17 cellular contexts compared by ENCODE assay signal in the genomic region with DNA sequence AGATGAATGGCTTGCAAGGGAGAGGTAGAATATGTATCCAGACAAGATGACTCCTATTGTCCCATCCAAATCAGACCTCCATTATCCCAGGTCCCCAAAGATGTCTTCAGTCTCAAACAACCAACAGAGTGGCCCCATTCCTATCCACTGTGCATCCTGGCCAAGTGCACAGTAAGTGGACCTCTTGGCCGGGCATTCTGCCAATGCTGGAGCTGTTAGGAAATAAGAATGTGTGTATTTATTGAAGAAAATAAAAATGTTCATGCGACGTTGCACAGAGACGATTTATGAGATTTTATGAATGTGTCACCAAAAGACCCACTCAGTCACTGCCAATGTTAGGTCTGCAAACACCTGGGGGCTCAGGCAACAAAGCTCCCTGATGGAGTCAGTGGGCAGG.
DNase-seq lines count a peak whose midpoint lies in the region; ATAC-seq, FAIRE-seq and TF ChIP-seq lines count a peak whose summit lies in the region.
"Had no signal": no experiment of that assay in that cellular context is flagged by ENCODE, and none has a peak within 500 bp of the region (broad histone marks: within the 10 kb centered on the region; RNA-seq: fewer than 3 reads in every experiment).

No MANE protein-coding gene starts in this region.

- no peaks in the 10 kb centered on the region for H3K36me3 Mint-ChIP-seq in naive thymus-derived CD4-positive, alpha-beta T cell

- H3K36me3 ChIP-seq in body of pancreas (replicated peaks in 1 of 2; ENCODE audit: insufficient read depth in 1 of 2, low read depth in 2 of 2) (no peaks in the 10 kb centered on the region), tibial nerve (no peaks in the 10 kb centered on the region)
- H3K36me3 ChIP-seq in naive thymus-derived CD4-positive, alpha-beta T cell (ENCODE audit: control insufficient read depth in 2 of 3, insufficient read depth in 3 of 3, low read length in 3 of 3), result no peaks in the 10 kb centered on the region
- H3K36me3 ChIP-seq: suprapubic skin had no signal

- ATAC-seq in body of pancreas (no peak), HG03039 (IDR thresholded peaks at IDR 0.05; ENCODE audit: unreplicated experiment) (no peak)
- no peak for ATAC-seq in naive thymus-derived CD4-positive, alpha-beta T cell

- no peak overlapping the region for H3K27ac ChIP-seq in body of pancreas
- H3K27ac ChIP-seq in tibial nerve, result no peak overlapping the region
- no peak overlapping the region for H3K27ac ChIP-seq in naive thymus-derived CD4-positive, alpha-beta T cell (ENCODE audit: low read depth, low read length)
- H3K27ac ChIP-seq: dorsolateral prefrontal cortex, parathyroid adenoma had no signal

- POLR2A ChIA-PET in naive thymus-derived CD4-positive, alpha-beta T cell (lab: Charles Lee), result no interaction called here

- H3K4me1 ChIP-seq in body of pancreas, result no peaks in the 10 kb centered on the region
- peaks cover 0 to 4% (median 0%) of the 10 kb centered on the region in 4 donors for H3K4me1 ChIP-seq in tibial nerve
- H3K4me1 ChIP-seq in naive thymus-derived CD4-positive, alpha-beta T cell (ENCODE audit: control insufficient read depth in 2 of 2, insufficient read depth in 2 of 2, low read length in 2 of 2), result no peaks in the 10 kb centered on the region
- H3K4me1 ChIP-seq: parathyroid adenoma, suprapubic skin had no signal

- FAIRE-seq in D721Med (lab: Jason Lieb, UNC), result no peak

- no peak overlapping the region for H3K4me3 ChIP-seq in body of pancreas
- H3K4me3 ChIP-seq in tibial nerve, result no peak overlapping the region
- no peak overlapping the region for H3K4me3 ChIP-seq in naive thymus-derived CD4-positive, alpha-beta T cell (ENCODE audit: low read length)
- H3K4me3 ChIP-seq: dorsolateral prefrontal cortex, suprapubic skin had no signal

- 17 to 33% methylated on average over 4 of the region's 4 CpGs for WGBS in body of pancreas, 2 donors
- 22 to 30% methylated on average over 4 of the region's 4 CpGs for WGBS in tibial nerve, 2 donors

- CTCF ChIA-PET in naive thymus-derived CD4-positive, alpha-beta T cell (lab: Charles Lee), result no interaction called here

- intact Hi-C loops in body of pancreas (cut with DNase I), result no loop called here
- intact Hi-C loops in naive thymus-derived CD4-positive, alpha-beta T cell (cut with micrococcal nuclease), result no loop called here

- H3K9me3 ChIP-seq in body of pancreas (no peaks in the 10 kb centered on the region), tibial nerve (no peaks in the 10 kb centered on the region)
- H3K9me3 ChIP-seq in naive thymus-derived CD4-positive, alpha-beta T cell (ENCODE audit: control insufficient read depth in 2 of 3, low read length in 3 of 3), result no peaks in the 10 kb centered on the region
- H3K9me3 ChIP-seq: suprapubic skin had no signal

- TF ChIP-seq CTCF in body of pancreas (IDR thresholded peaks at IDR 0.05) (no peak), tibial nerve (IDR thresholded peaks at IDR 0.05) (no peak), D721Med (IDR thresholded peaks at IDR 0.05; ENCODE audit: insufficient read depth, missing control alignments) (no peak)

- no peak overlapping the region for H3K4me3 Mint-ChIP-seq in naive thymus-derived CD4-positive, alpha-beta T cell
- H3K4me3 Mint-ChIP-seq: activated CD4-positive, alpha-beta memory T cell treated with anti-CD3 and anti-CD28 coated beads, Interleukin-2, amount 10 ng/mL, durations not matched to agents 7 days and 5 days; T-helper 2 cell treated with Interferon-gamma antibody and Interleukin-4, amounts not matched to agents 5 μg/mL and 100 μg/mL, for 36 hours had no signal

- H3K27me3 Mint-ChIP-seq in naive thymus-derived CD4-positive, alpha-beta T cell, result peaks cover 0 to 23% (median 7%) of the 10 kb centered on the region in 5 donors

- H3K27ac Mint-ChIP-seq in naive thymus-derived CD4-positive, alpha-beta T cell, result no peak overlapping the region
- H3K27ac Mint-ChIP-seq: activated CD4-positive, alpha-beta memory T cell treated with anti-CD3 and anti-CD28 coated beads, Interleukin-2, amount 10 ng/mL, durations not matched to agents 7 days and 5 days; T-helper 2 cell treated with Interferon-gamma antibody and Interleukin-4, amounts not matched to agents 5 μg/mL and 100 μg/mL, for 36 hours had no signal

- DNase-seq in NCI-H1417 (lab: John Stamatoyannopoulos, UW) (peak in 2 of 3 experiments; percentile 15 to 17), NCI-H1417 treated with DMSO at 0.1 percent for 48 hours (lab: John Stamatoyannopoulos, UW) (no peak), body of pancreas (peak; percentile 18 to 51 (median 44)), iris pigment epithelial cell (ENCODE audit: low read depth) (peak; percentile 81), tibial nerve (ENCODE audit: low spot score in 2 of 2) (peak; percentile 60 to 79), D721Med (ENCODE audit: insufficient read length, low spot score) (no peak)
- DNase-seq in naive thymus-derived CD4-positive, alpha-beta T cell, result no peak
- DNase-seq: 8988T; activated CD4-positive, alpha-beta memory T cell treated with anti-CD3 and anti-CD28 coated beads, Interleukin-2, amount 10 ng/mL, durations not matched to agents 7 days and 5 days; activated naive CD4-positive, alpha-beta T cell; HCEC 1CT; NCI-H1930 had no signal

- no peak for TF ChIP-seq POLR2A in body of pancreas (IDR thresholded peaks at IDR 0.05)
- TF ChIP-seq POLR2A in tibial nerve (IDR thresholded peaks at IDR 0.05), result no peak

- H3K27me3 ChIP-seq in body of pancreas, result no peaks in the 10 kb centered on the region
- H3K27me3 ChIP-seq in tibial nerve, result no peaks in the 10 kb centered on the region
- H3K27me3 ChIP-seq in naive thymus-derived CD4-positive, alpha-beta T cell (ENCODE audit: control insufficient read depth in 2 of 2, insufficient read depth in 2 of 2, low read length in 2 of 2), result no peaks in the 10 kb centered on the region
- H3K27me3 ChIP-seq: suprapubic skin had no signal

- peaks cover 0 to 4% (median 0%) of the 10 kb centered on the region in 7 donors for H3K4me1 Mint-ChIP-seq in naive thymus-derived CD4-positive, alpha-beta T cell

- H3K9me3 Mint-ChIP-seq in naive thymus-derived CD4-positive, alpha-beta T cell, result peaks cover 0 to 4% (median 0%) of the 10 kb centered on the region in 11 donors
- H3K9me3 Mint-ChIP-seq: activated CD4-positive, alpha-beta memory T cell treated with anti-CD3 and anti-CD28 coated beads, Interleukin-2, amount 10 ng/mL, durations not matched to agents 7 days and 5 days; T-helper 2 cell treated with Interferon-gamma antibody and Interleukin-4, amounts not matched to agents 5 μg/mL and 100 μg/mL, for 36 hours had no signal

- TF ChIP-seq EP300 in tibial nerve (IDR thresholded peaks at IDR 0.05), result no peak

Comparison
In these comparisons a context has a peak if more than half of its experiments do, and no peak if none do; other contexts are left out.
1. DNase-seq: peak in NCI-H1417 (2 of 3), body of pancreas (4 of 4), iris pigment epithelial cell (single experiment) and tibial nerve (2 of 2); none in NCI-H1417 treated with DMSO at 0.1 percent for 48 hours (single experiment), naive thymus-derived CD4-positive, alpha-beta T cell (0 of 9) and D721Med (single experiment).